ENCODE assay signal across 12 cellular contexts in genomic region chr15:37016287-37016686, GRCh38.
DNase-seq lines count a peak whose midpoint lies in the region; ATAC-seq, FAIRE-seq and TF ChIP-seq lines count a peak whose summit lies in the region.
"Had no signal": no experiment of that assay in that cellular context is flagged by ENCODE, and none has a peak within 500 bp of the region (broad histone marks: within the 10 kb centered on the region; RNA-seq: fewer than 3 reads in every experiment).

No MANE protein-coding gene starts in this region.

- WGBS in HepG2 (ENCODE audit: low lambda C conversion rate): 91% methylated on average over 7 of the region's 7 CpGs

- POLR2A ChIA-PET in HepG2 (lab: Yijun Ruan, JAX): no interaction called here

- no TSS peak for BruUV-seq in HepG2 (replicated peaks; lab: Mats Ljungman, UMichigan)

- no peak overlapping the region for H3K4me2 ChIP-seq in HepG2 (ENCODE audit: low read depth, low read length)

- H3K79me2 ChIP-seq in HepG2 (ENCODE audit: insufficient read depth, low read length): no peaks in the 10 kb centered on the region

- no peak for TF ChIP-seq CTCF in uterus (IDR thresholded peaks at IDR 0.05)
- TF ChIP-seq CTCF in HepG2 (CRISPR knock-in tag; IDR thresholded peaks at IDR 0.05): no peak
- no peak for TF ChIP-seq CTCF in BE2C (IDR thresholded peaks at IDR 0.05; ENCODE audit: low read depth, low read length)

- no peak overlapping the region for H2AFZ ChIP-seq in HepG2 (ENCODE audit: low read length)

- H3K9me3 ChIP-seq in muscle layer of colon (ENCODE audit: low read length) (no peaks in the 10 kb centered on the region), uterus (no peaks in the 10 kb centered on the region), HepG2 (ENCODE audit: low read length) (no peaks in the 10 kb centered on the region), BE2C (no peaks in the 10 kb centered on the region)

- TF ChIP-seq RAD21 in HepG2 (CRISPR knock-in tag; IDR thresholded peaks at IDR 0.05): no peak

- H3K9ac ChIP-seq in muscle layer of colon (ENCODE audit: low read length): no peak overlapping the region
- H3K9ac ChIP-seq in HepG2 (ENCODE audit: insufficient read depth, low read depth, low read length): no peak overlapping the region

- intact Hi-C loops in uterus (cut with DNase I; ENCODE audit: low total_unique reads) (no loop called here), HepG2 (cut with micrococcal nuclease; ENCODE audit: unreplicated experiment) (no loop called here)

- H3K27me3 ChIP-seq in muscle layer of colon (ENCODE audit: control insufficient read depth in 1 of 2, insufficient read depth in 2 of 2, low read length in 2 of 2) (no peaks in the 10 kb centered on the region), uterus (no peaks in the 10 kb centered on the region), HepG2 (ENCODE audit: control insufficient read depth in 1 of 2, insufficient read depth in 2 of 2, low read length in 2 of 2) (no peaks in the 10 kb centered on the region; a peak in 1 of 5 replicates), BE2C (no peaks in the 10 kb centered on the region)

- H3K4me3 ChIP-seq in muscle layer of colon (ENCODE audit: low read depth in 1 of 2, low read length in 2 of 2) (no peak overlapping the region), uterus (peak overlapping the region in 1 of 2 donors; percentile 4), HepG2 (replicated peaks in 1 of 3; ENCODE audit: insufficient read depth in 1 of 3, low read depth in 2 of 3, low read length in 3 of 3) (no peak overlapping the region), BE2C (ENCODE audit: low read depth, low read length) (no peak overlapping the region)

- DNase-seq in NCI-H82 (lab: John Stamatoyannopoulos, UW): peak; percentile 51
- no peak for DNase-seq in NCI-H82 treated with DMSO at 0.1 percent for 48 hours (lab: John Stamatoyannopoulos, UW; ENCODE audit: unreplicated experiment)
- peak; percentile 18 for DNase-seq in epithelial cell of prostate (ENCODE audit: low read depth, low spot score)
- DNase-seq in uterus: peak; percentile 51 to 72
- no peak for DNase-seq in HepG2 (ENCODE audit: low spot score)
- DNase-seq in BE2C: no peak
- DNase-seq: activated T-cell treated with anti-CD3 and anti-CD28 coated beads, Interleukin-2, amount 50 U/mL, for 72 hours; effector CD4-positive, alpha-beta T cell had no signal

- no peak for TF ChIP-seq EP300 in HepG2 (IDR thresholded peaks at IDR 0.05; ENCODE audit: low read depth in 2 of 2, low read length in 2 of 2)
- no peak for TF ChIP-seq EP300 in HepG2 (CRISPR knock-in tag; IDR thresholded peaks at IDR 0.05; ENCODE audit: borderline replicate concordance)

- H3K4me1 ChIP-seq in muscle layer of colon (ENCODE audit: insufficient read depth, low read length): peaks cover 67% of the 10 kb centered on the region
- peaks cover 5 to 18% of the 10 kb centered on the region in 2 donors for H3K4me1 ChIP-seq in uterus
- peaks cover 35% of the 10 kb centered on the region for H3K4me1 ChIP-seq in HepG2 (ENCODE audit: insufficient read depth, low read length)
- H3K4me1 ChIP-seq in BE2C: peaks cover 40% of the 10 kb centered on the region

- H3K27ac ChIP-seq in epithelial cell of prostate: peak overlapping the region; percentile 23
- peak overlapping the region; percentile 64 for H3K27ac ChIP-seq in muscle layer of colon (ENCODE audit: low read depth, low read length)
- H3K27ac ChIP-seq in uterus: peak overlapping the region; percentile 74 to 81
- H3K27ac ChIP-seq in HepG2 (ENCODE audit: extremely low read length, insufficient read depth, low read length): no peak overlapping the region
- H3K27ac ChIP-seq: 22Rv1, VCaP had no signal

- H3K36me3 ChIP-seq in muscle layer of colon (ENCODE audit: insufficient read depth, low read length) (no peaks in the 10 kb centered on the region), uterus (no peaks in the 10 kb centered on the region), HepG2 (replicated peaks in 1 of 2; ENCODE audit: control insufficient read depth in 1 of 2, insufficient read depth in 2 of 2, low read length in 2 of 2) (no peaks in the 10 kb centered on the region), BE2C (peaks cover 49% of the 10 kb centered on the region)

- in situ Hi-C loops in HepG2 (cut with HindIII; ENCODE audit: extremely low pct_ligation_motif_present, low pct_unique_long_range_greater_than_20kb): no loop called here

- ATAC-seq in HepG2 (no peak), HG02938 (IDR thresholded peaks at IDR 0.05; ENCODE audit: unreplicated experiment) (no peak)
- ATAC-seq: activated T-cell treated with anti-CD3 and anti-CD28 coated beads, Interleukin-2, amount 50 U/mL, for 72 hours had no signal

- CTCF ChIA-PET in HepG2 (lab: Yijun Ruan, JAX; ENCODE audit: low intra/inter-chr PET ratio, low total read pairs): no interaction called here

- TF ChIP-seq POLR2A in uterus (IDR thresholded peaks at IDR 0.05) (no peak), HepG2 (IDR thresholded peaks at IDR 0.05; ENCODE audit: insufficient read depth in 1 of 2, low read depth in 2 of 2, low read length in 2 of 2) (no peak)

- H4K20me1 ChIP-seq in HepG2 (ENCODE audit: insufficient read depth, low read length): no peaks in the 10 kb centered on the region

- no peak for FAIRE-seq in HepG2 (lab: Jason Lieb, UNC)

TF ChIP-seq in HepG2, 621 proteins besides CTCF, POLR2A, EP300 and RAD21:
- TF ChIP-seq ZNF556 (CRISPR knock-in tag; IDR thresholded peaks at IDR 0.05; ENCODE audit: borderline replicate concordance): no peak
- TF ChIP-seq ZNF543 (CRISPR knock-in tag; IDR thresholded peaks at IDR 0.05): no peak
- TF ChIP-seq ZBTB3 (CRISPR knock-in tag; IDR thresholded peaks at IDR 0.05; ENCODE audit: borderline replicate concordance, low read depth): no peak
- no peak for TF ChIP-seq ZFP37 (CRISPR knock-in tag; IDR thresholded peaks at IDR 0.05; ENCODE audit: borderline replicate concordance)
- no peak for TF ChIP-seq ZNF441 (CRISPR knock-in tag; IDR thresholded peaks at IDR 0.05; ENCODE audit: borderline replicate concordance)
- no peak for TF ChIP-seq ZKSCAN8 (CRISPR knock-in tag; IDR thresholded peaks at IDR 0.05; ENCODE audit: borderline replicate concordance)
- no peak for TF ChIP-seq TSC22D2 (CRISPR knock-in tag; IDR thresholded peaks at IDR 0.05; ENCODE audit: borderline replicate concordance)
- TF ChIP-seq THAP9 (CRISPR knock-in tag; IDR thresholded peaks at IDR 0.05; ENCODE audit: borderline replicate concordance): no peak
- TF ChIP-seq HINFP (CRISPR knock-in tag; IDR thresholded peaks at IDR 0.05; ENCODE audit: low read depth): no peak
- no peak for TF ChIP-seq DNMT3B (CRISPR knock-in tag; conservative IDR thresholded peaks at IDR 0.05)
- TF ChIP-seq, protein P1, sequence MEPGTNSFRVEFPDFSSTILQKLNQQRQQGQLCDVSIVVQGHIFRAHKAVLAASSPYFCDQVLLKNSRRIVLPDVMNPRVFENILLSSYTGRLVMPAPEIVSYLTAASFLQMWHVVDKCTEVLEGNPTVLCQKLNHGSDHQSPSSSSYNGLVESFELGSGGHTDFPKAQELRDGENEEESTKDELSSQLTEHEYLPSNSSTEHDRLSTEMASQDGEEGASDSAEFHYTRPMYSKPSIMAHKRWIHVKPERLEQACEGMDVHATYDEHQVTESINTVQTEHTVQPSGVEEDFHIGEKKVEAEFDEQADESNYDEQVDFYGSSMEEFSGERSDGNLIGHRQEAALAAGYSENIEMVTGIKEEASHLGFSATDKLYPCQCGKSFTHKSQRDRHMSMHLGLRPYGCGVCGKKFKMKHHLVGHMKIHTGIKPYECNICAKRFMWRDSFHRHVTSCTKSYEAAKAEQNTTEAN (CRISPR knock-in tag; conservative IDR thresholded peaks at IDR 0.05): no peak
- no peak for TF ChIP-seq CEBPB (IDR thresholded peaks at IDR 0.05; ENCODE audit: borderline replicate concordance, low read depth, low read length)
- TF ChIP-seq TAF1 (CRISPR knock-in tag; IDR thresholded peaks at IDR 0.05): no peak
- TF ChIP-seq FOXA3 (CRISPR knock-in tag; IDR thresholded peaks at IDR 0.05): no peak

Comparison
In these comparisons a context has a peak if more than half of its experiments do, and no peak if none do; other contexts are left out.
1. DNase-seq: peak in NCI-H82 (single experiment), epithelial cell of prostate (single experiment) and uterus (2 of 2); none in NCI-H82 treated with DMSO at 0.1 percent for 48 hours (single experiment), HepG2 (single experiment) and BE2C (single experiment).